7 cellular contexts compared by ENCODE assay signal in the genomic region with DNA sequence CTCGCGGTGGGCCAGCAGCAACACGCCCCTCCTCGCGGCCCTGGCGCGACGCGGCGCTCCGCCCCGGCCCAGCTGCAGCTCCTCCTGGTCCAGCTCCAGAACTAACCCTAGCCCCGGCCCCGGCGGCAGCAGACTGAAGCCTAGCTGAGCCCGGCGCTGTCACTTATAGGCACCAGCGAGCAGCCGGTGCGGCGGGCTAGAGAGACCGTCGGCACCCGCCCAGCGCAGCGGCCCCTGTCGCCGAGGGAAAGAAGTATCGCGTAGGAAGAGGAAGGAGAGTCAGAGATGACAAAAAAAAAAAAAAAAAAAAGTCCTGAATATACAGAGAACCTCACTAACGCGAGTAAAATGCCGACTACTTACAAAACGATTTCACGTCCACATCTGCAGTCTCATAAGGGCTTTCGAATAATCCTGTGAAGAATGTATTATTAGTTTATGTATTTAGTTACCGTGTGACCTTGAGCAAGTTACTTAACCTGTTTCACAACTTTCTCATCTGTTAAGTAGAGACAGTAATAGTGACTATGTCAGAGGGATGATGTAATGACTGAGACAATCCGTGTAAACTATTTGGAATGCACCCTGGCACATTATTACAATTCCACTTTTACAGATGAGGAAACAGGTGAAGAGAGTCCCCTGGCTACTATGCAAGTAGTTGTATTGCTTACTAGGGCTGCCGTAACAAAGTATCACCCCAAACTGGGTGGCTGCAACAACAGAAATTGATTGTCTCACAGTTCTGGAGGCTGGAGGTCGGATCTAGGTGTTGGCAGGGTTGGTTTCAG. TPM values are rescaled to one million over a fixed set of nuclear protein-coding genes. Genes with fewer than 3 reads are reported as not detected.
DNase-seq lines count a peak whose midpoint lies in the region; ATAC-seq, FAIRE-seq and TF ChIP-seq lines count a peak whose summit lies in the region.

A gene (minus strand): TSS at position 135 of the 791 bp plus-strand sequence. CDS start 791 bp downstream, outside the sequence.

- H3K9ac ChIP-seq in astrocyte (ENCODE audit: low read length) = peak within 1 kb of the TSS; percentile 86

- H3K4me1 ChIP-seq in astrocyte (ENCODE audit: insufficient read depth, low read length) = peaks cover 33% of the 10 kb centered on the region

- peak; percentile 83 for TF ChIP-seq CTCF in GM13977 (IDR thresholded peaks at IDR 0.05; ENCODE audit: extremely low read depth, insufficient read depth, missing control alignments)
- TF ChIP-seq CTCF in astrocyte (IDR thresholded peaks at IDR 0.05; ENCODE audit: insufficient read depth, low read depth, low read length) = peak; percentile 87

- H3K4me3 ChIP-seq in astrocyte (ENCODE audit: insufficient read depth, low read depth, low read length) = peak within 1 kb of the TSS; percentile 62

- peaks cover 37% of the 10 kb centered on the region for H3K4me1 Mint-ChIP-seq in T-helper 2 cell treated with Interferon-gamma antibody and Interleukin-4, amounts not matched to agents 5 μg/mL and 100 μg/mL, for 36 hours (ENCODE audit: low read depth)
- peaks cover 29% of the 10 kb centered on the region for H3K4me1 Mint-ChIP-seq in astrocyte (ENCODE audit: low read depth, unreplicated experiment)

- ATAC-seq in HG02870 (IDR thresholded peaks at IDR 0.05; ENCODE audit: unreplicated experiment) = peak; percentile 81

- no peaks in the 10 kb centered on the region for H3K27me3 ChIP-seq in astrocyte (ENCODE audit: insufficient read depth, low read length)

- H3K27me3 Mint-ChIP-seq in T-helper 2 cell treated with Interferon-gamma antibody and Interleukin-4, amounts not matched to agents 5 μg/mL and 100 μg/mL, for 36 hours (ENCODE audit: low read depth) = no peaks in the 10 kb centered on the region
- no peaks in the 10 kb centered on the region for H3K27me3 Mint-ChIP-seq in astrocyte (ENCODE audit: low read depth, unreplicated experiment)

- no peaks in the 10 kb centered on the region for H3K9me3 Mint-ChIP-seq in T-helper 2 cell treated with Interferon-gamma antibody and Interleukin-4, amounts not matched to agents 5 μg/mL and 100 μg/mL, for 36 hours
- H3K9me3 Mint-ChIP-seq in astrocyte (ENCODE audit: unreplicated experiment) = no peaks in the 10 kb centered on the region

- no peak for FAIRE-seq in astrocyte (lab: Jason Lieb, UNC)

- peak within 1 kb of the TSS; percentile 73 for H3K27ac ChIP-seq in astrocyte (ENCODE audit: low read depth, low read length)

- no peaks in the 10 kb centered on the region for H3K9me3 ChIP-seq in astrocyte (ENCODE audit: insufficient read depth, low read depth, low read length)

- H2AFZ ChIP-seq in astrocyte (ENCODE audit: low read depth, low read length) = peak within 1 kb of the TSS; percentile 39

- H4K20me1 ChIP-seq in astrocyte (ENCODE audit: insufficient read depth, low read length) = peaks cover 40% of the 10 kb centered on the region

- peak within 1 kb of the TSS; percentile 94 for H3K4me2 ChIP-seq in astrocyte (ENCODE audit: low read length)

- peak within 1 kb of the TSS; percentile 98 for H3K27ac Mint-ChIP-seq in T-helper 2 cell treated with Interferon-gamma antibody and Interleukin-4, amounts not matched to agents 5 μg/mL and 100 μg/mL, for 36 hours
- peak within 1 kb of the TSS; percentile 97 for H3K27ac Mint-ChIP-seq in astrocyte (ENCODE audit: unreplicated experiment)

- in situ Hi-C loops in GM13977 (cut with MboI; ENCODE audit: low pct_unique_long_range_greater_than_20kb, low sequenced_read_pairs, unreplicated experiment) = no loop called here

- H3K4me3 Mint-ChIP-seq in T-helper 2 cell treated with Interferon-gamma antibody and Interleukin-4, amounts not matched to agents 5 μg/mL and 100 μg/mL, for 36 hours = peak within 1 kb of the TSS; percentile 96
- H3K4me3 Mint-ChIP-seq in astrocyte (ENCODE audit: unreplicated experiment) = peak within 1 kb of the TSS; percentile 93

- peaks cover 44% of the 10 kb centered on the region for H3K79me2 ChIP-seq in astrocyte (ENCODE audit: insufficient read depth, low read length)

- DNase-seq in GM13977 (ENCODE audit: low spot score) (peak; percentile 93), NCI-H146 treated with DMSO at 0.1 percent for 48 hours (lab: John Stamatoyannopoulos, UW; ENCODE audit: unreplicated experiment) (peak; percentile 53), astrocyte (ENCODE audit: low read depth) (peak; percentile 80), hepatic stellate cell (ENCODE audit: low spot score) (peak; percentile 86), renal cortical epithelial cell (ENCODE audit: low read depth) (peak; percentile 91)
- DNase-seq in T-helper 2 cell treated with Interferon-gamma antibody and Interleukin-4, amounts not matched to agents 5 μg/mL and 100 μg/mL, for 36 hours (ENCODE audit: low spot score) = peak; percentile 93

- no peaks in the 10 kb centered on the region for H3K36me3 ChIP-seq in astrocyte (ENCODE audit: insufficient read depth, low read length)

- peaks cover 7% of the 10 kb centered on the region for H3K36me3 Mint-ChIP-seq in T-helper 2 cell treated with Interferon-gamma antibody and Interleukin-4, amounts not matched to agents 5 μg/mL and 100 μg/mL, for 36 hours (ENCODE audit: low read depth)
- H3K36me3 Mint-ChIP-seq in astrocyte (ENCODE audit: low read depth, unreplicated experiment) = no peaks in the 10 kb centered on the region

RNA-seq across cellular contexts. Expression of the gene that starts here (rescaled TPM):
- total RNA-seq in astrocyte = 49.3 and 55.0 TPM in 2 replicates
- total RNA-seq in renal cortical epithelial cell = 2.8 and 20.5 TPM in 2 replicates

Comparison
In these comparisons a context has a peak if more than half of its experiments do, and no peak if none do; other contexts are left out.
1. Peak in every context shown above with its lines: DNase-seq, ATAC-seq, H3K4me3 ChIP-seq and H3K27ac ChIP-seq.